In genomic region chr19:30795727-30796126, GRCh38 we compare ENCODE assay signal across 18 cellular contexts.
A peak's percentile ranks its signal among the peaks of the same experiment; 100 is the strongest.
DNase-seq lines count a peak whose midpoint lies in the region; ATAC-seq and TF ChIP-seq lines count a peak whose summit lies in the region.
"Had no signal": no experiment of that assay in that cellular context is flagged by ENCODE, and none has a peak within 500 bp of the region (broad histone marks: within the 10 kb centered on the region; RNA-seq: fewer than 3 reads in every experiment).

No MANE protein-coding gene starts in this region.

- H3K27ac ChIP-seq in WERI-Rb-1, result no peak overlapping the region
- H3K27ac ChIP-seq: 22Rv1, BLaER1, C4-2B had no signal

- H3K4me3 Mint-ChIP-seq in glutamatergic neuron (ENCODE audit: unreplicated experiment), result no peak overlapping the region
- no peak overlapping the region for H3K4me3 Mint-ChIP-seq in type B pancreatic cell
- H3K4me3 Mint-ChIP-seq: B cell; CD4-positive, CD25-positive, alpha-beta regulatory T cell; CD8-positive, alpha-beta T cell; HFFc6 had no signal

- H3K27me3 Mint-ChIP-seq in glutamatergic neuron (ENCODE audit: unreplicated experiment) (peaks cover 4% of the 10 kb centered on the region), type B pancreatic cell (peaks cover 54% of the 10 kb centered on the region)
- H3K27me3 Mint-ChIP-seq: B cell; CD4-positive, CD25-positive, alpha-beta regulatory T cell had no signal

- H3K36me3 Mint-ChIP-seq in glutamatergic neuron (ENCODE audit: unreplicated experiment) (no peaks in the 10 kb centered on the region), type B pancreatic cell (no peaks in the 10 kb centered on the region)
- H3K36me3 Mint-ChIP-seq: CD4-positive, CD25-positive, alpha-beta regulatory T cell; CD8-positive, alpha-beta T cell had no signal

- no peak overlapping the region for H3K27ac Mint-ChIP-seq in glutamatergic neuron (ENCODE audit: unreplicated experiment)
- H3K27ac Mint-ChIP-seq in type B pancreatic cell, result no peak overlapping the region
- H3K27ac Mint-ChIP-seq: B cell; CD4-positive, CD25-positive, alpha-beta regulatory T cell; CD8-positive, alpha-beta T cell; HFFc6 had no signal

- TF ChIP-seq CTCF in glutamatergic neuron (IDR thresholded peaks at IDR 0.05; ENCODE audit: partially characterized antibody, unreplicated experiment) (peak; percentile 14), type B pancreatic cell (conservative IDR thresholded peaks at IDR 0.05) (no peak), WERI-Rb-1 (IDR thresholded peaks at IDR 0.05; ENCODE audit: low read depth, low read length) (no peak)

- no peaks in the 10 kb centered on the region for H3K4me1 Mint-ChIP-seq in glutamatergic neuron (ENCODE audit: low read depth, unreplicated experiment)
- H3K4me1 Mint-ChIP-seq in type B pancreatic cell (ENCODE audit: unreplicated experiment), result no peaks in the 10 kb centered on the region
- H3K4me1 Mint-ChIP-seq: B cell; CD4-positive, CD25-positive, alpha-beta regulatory T cell had no signal

- H3K27me3 ChIP-seq in WERI-Rb-1 (ENCODE audit: insufficient read depth, low read depth, severe bottlenecking), result no peaks in the 10 kb centered on the region
- H3K27me3 ChIP-seq: BLaER1 had no signal

- no peak overlapping the region for H3K4me3 ChIP-seq in WERI-Rb-1 (ENCODE audit: low read depth, low read length)
- H3K4me3 ChIP-seq: BLaER1, HAP-1 had no signal

- no peaks in the 10 kb centered on the region for H3K9me3 ChIP-seq in WERI-Rb-1 (ENCODE audit: severe bottlenecking)
- H3K9me3 ChIP-seq: BLaER1, Caco-2, HAP-1 had no signal

- peak; percentile 17 for DNase-seq in cardiac septum (ENCODE audit: low spot score)
- DNase-seq in Right ventricle myocardium superior, result no peak
- DNase-seq in glutamatergic neuron, result no peak
- peak; percentile 64 for DNase-seq in type B pancreatic cell (ENCODE audit: extremely low spot score, unreplicated experiment)
- DNase-seq in WERI-Rb-1, result no peak
- no peak for DNase-seq in iPS-NIHi11 (ENCODE audit: low spot score)
- DNase-seq: Caco-2; CD4-positive, CD25-positive, alpha-beta regulatory T cell; CD8-positive, alpha-beta T cell; DMS153; DND-41; GOT3; HFFc6 had no signal

- ATAC-seq in Right ventricle myocardium superior (ENCODE audit: poor library complexity), result no peak
- ATAC-seq: CD8-positive, alpha-beta T cell had no signal

- H3K9me3 Mint-ChIP-seq in glutamatergic neuron (ENCODE audit: unreplicated experiment) (peaks cover 4% of the 10 kb centered on the region), type B pancreatic cell (no peaks in the 10 kb centered on the region)
- H3K9me3 Mint-ChIP-seq: CD8-positive, alpha-beta T cell had no signal

- H3K36me3 ChIP-seq in WERI-Rb-1, result no peaks in the 10 kb centered on the region
- H3K36me3 ChIP-seq: BLaER1, HAP-1 had no signal

- intact Hi-C loops in cardiac septum (cut with DNase I), result no loop called here
- intact Hi-C loops in Right ventricle myocardium superior (cut with DNase I), result no loop called here

Comparison
In these comparisons a context has a peak if more than half of its experiments do, and no peak if none do; other contexts are left out.
1. DNase-seq: peak in cardiac septum (single experiment) and type B pancreatic cell (single experiment); none in Right ventricle myocardium superior (single experiment), glutamatergic neuron (single experiment), WERI-Rb-1 (single experiment) and iPS-NIHi11 (single experiment).